In the genomic region with DNA sequence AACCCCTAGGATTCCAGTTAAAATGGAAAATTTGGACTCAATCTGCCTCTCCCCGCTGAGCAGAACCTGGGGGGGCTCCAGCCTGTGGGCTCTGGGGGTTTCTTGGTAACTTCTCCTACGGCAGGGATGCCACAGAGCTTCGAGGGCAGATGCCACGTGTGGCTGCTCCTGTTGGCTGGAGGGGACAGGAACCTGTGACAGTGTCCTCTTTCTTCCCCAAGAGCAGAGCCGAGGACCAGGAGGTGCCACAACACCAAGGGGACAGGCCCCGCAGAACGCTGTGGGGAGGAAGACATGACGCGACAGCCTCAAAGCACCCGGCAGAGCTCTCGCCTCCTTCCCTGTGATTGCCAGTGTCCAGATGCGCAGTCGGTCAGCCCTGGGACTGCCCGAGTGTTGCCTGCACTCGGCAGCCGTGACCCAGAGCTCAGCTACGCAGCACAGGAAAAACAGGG, we compare ENCODE assay signal across 1 cellular context.
TF ChIP-seq lines count a peak whose summit lies in the region.

No MANE protein-coding gene starts in this region.

TF ChIP-seq in K562, 482 proteins besides CTCF, POLR2A, EP300 and RAD21 (continued from another document):
- TF ChIP-seq HMG20A (CRISPR knock-in tag; conservative IDR thresholded peaks at IDR 0.05): no peak
- no peak for TF ChIP-seq STAG1 (CRISPR knock-in tag; IDR thresholded peaks at IDR 0.05; ENCODE audit: borderline replicate concordance)
